11 cellular contexts compared by ENCODE assay signal in genomic region chr15:85394552-85395333, GRCh38. TPM values are rescaled to one million over a fixed set of nuclear protein-coding genes. Genes with fewer than 3 reads are reported as not detected.
DNase-seq lines count a peak whose midpoint lies in the region; ATAC-seq and TF ChIP-seq lines count a peak whose summit lies in the region.
"Had no signal": no experiment of that assay in that cellular context is flagged by ENCODE, and none has a peak within 500 bp of the region (broad histone marks: within the 10 kb centered on the region; RNA-seq: fewer than 3 reads in every experiment).

No MANE protein-coding gene starts in this region.

- no peaks in the 10 kb centered on the region for H4K20me1 ChIP-seq in HCT116 (ENCODE audit: insufficient read depth)

- TF ChIP-seq RAD21 in HCT116 (IDR thresholded peaks at IDR 0.05; ENCODE audit: low read depth): no peak

- H3K27me3 ChIP-seq in HCT116 (ENCODE audit: insufficient read depth, low read length): no peaks in the 10 kb centered on the region
- no peaks in the 10 kb centered on the region for H3K27me3 ChIP-seq in RWPE2 (ENCODE audit: insufficient read depth, poor library complexity, severe bottlenecking)
- no peaks in the 10 kb centered on the region for H3K27me3 ChIP-seq in sigmoid colon
- H3K27me3 ChIP-seq: BLaER1 had no signal

- H3K9me3 ChIP-seq in HCT116 (ENCODE audit: control insufficient read depth in 1 of 2, insufficient read depth in 1 of 2, low read depth in 1 of 2, low read length in 2 of 2) (no peaks in the 10 kb centered on the region), RWPE2 (ENCODE audit: severe bottlenecking) (no peaks in the 10 kb centered on the region), sigmoid colon (no peaks in the 10 kb centered on the region)

- no peak overlapping the region for H3K9ac ChIP-seq in HCT116 (ENCODE audit: low read length)
- H3K9ac ChIP-seq: BLaER1 had no signal

- WGBS in sigmoid colon, 2 donors: 48 to 74% methylated on average over 2 of the region's 2 CpGs

- H3K4me1 ChIP-seq in HCT116 (ENCODE audit: control insufficient read depth in 1 of 2, insufficient read depth in 2 of 2, low read length in 2 of 2): peaks cover 38 to 52% of the 10 kb centered on the region in 2 experiments
- peaks cover 63% of the 10 kb centered on the region for H3K4me1 ChIP-seq in RWPE2 (ENCODE audit: insufficient read depth, poor library complexity, severe bottlenecking)
- H3K4me1 ChIP-seq in sigmoid colon: peaks cover 0 to 59% (median 48%) of the 10 kb centered on the region in 4 donors
- H3K4me1 ChIP-seq: BLaER1 had no signal

- peak overlapping the region; percentile 71 for H3K4me2 ChIP-seq in HCT116 (ENCODE audit: low read length)
- H3K4me2 ChIP-seq: BLaER1 had no signal

- POLR2A ChIA-PET in HCT116 (lab: Charles Lee): interaction anchor here (2.5 kb wide), 1 partner anchor 9 kb away, joined by 8 read pairs; no protein-coding TSS in a partner anchor

- H3K79me2 ChIP-seq in HCT116 (ENCODE audit: insufficient read depth, low read length): peaks cover 91% of the 10 kb centered on the region

- H3K4me3 ChIP-seq in HCT116 (replicated peaks in 1 of 2; ENCODE audit: low read depth in 1 of 2, low read length in 2 of 2) (peak overlapping the region in 1 of 2 experiments; percentile 22; a peak in 2 of 4 replicates), RWPE2 (ENCODE audit: severe bottlenecking) (no peak overlapping the region), sigmoid colon (no peak overlapping the region)
- H3K4me3 ChIP-seq: BLaER1 had no signal

- intact Hi-C loops in HCT116 (cut with micrococcal nuclease) (no loop called here), left ventricle myocardium superior (cut with micrococcal nuclease) (no loop called here), sigmoid colon (cut with DNase I) (no loop called here)

- H3K9me2 ChIP-seq in HCT116 (ENCODE audit: insufficient read depth): no peaks in the 10 kb centered on the region

- TF ChIP-seq EP300 in sigmoid colon (IDR thresholded peaks at IDR 0.05): no peak

- DNase-seq in HCT116 (ENCODE audit: low read depth, low spot score) (no peak), RWPE2 (ENCODE audit: low spot score) (no peak), left ventricle myocardium superior (no peak), sigmoid colon (no peak), NCI-H524 (lab: John Stamatoyannopoulos, UW) (no peak), AG08395 (ENCODE audit: low spot score) (no peak), globus pallidus (ENCODE audit: low spot score) (no peak)
- DNase-seq: activated effector memory CD4-positive, alpha-beta T cell treated with anti-CD3 and anti-CD28 coated beads, Interleukin-2, amount 50 U/mL, for 16 hours; NCI-H2171 treated with DMSO at 0.1 percent for 48 hours had no signal

- H3K36me3 ChIP-seq in HCT116 (ENCODE audit: control insufficient read depth in 1 of 2, insufficient read depth in 2 of 2, low read length in 2 of 2) (no peaks in the 10 kb centered on the region), RWPE2 (ENCODE audit: low read depth) (peaks cover 3% of the 10 kb centered on the region; the same call in 1 of the 2 replicates), sigmoid colon (no peaks in the 10 kb centered on the region)

- TF ChIP-seq CTCF in HCT116 (IDR thresholded peaks at IDR 0.05 in 2 of 3, conservative IDR thresholded peaks at IDR 0.05 in 1 of 3; ENCODE audit: borderline replicate concordance in 1 of 3, insufficient read depth in 1 of 3, low read depth in 2 of 3, low read length in 2 of 3): no peak
- TF ChIP-seq CTCF in RWPE2 (IDR thresholded peaks at IDR 0.05; ENCODE audit: poor library complexity, severe bottlenecking): no peak
- no peak for TF ChIP-seq CTCF in sigmoid colon (IDR thresholded peaks at IDR 0.05)

- no TSS peak for BruUV-seq in HCT116 (replicated peaks; lab: Mats Ljungman, UMichigan)

- RAD21 ChIA-PET in HCT116 (lab: Charles Lee; ENCODE audit: low non-redundant PET in 1 of 2, low total read pairs in 2 of 2, uncharacterized antibody in 2 of 2, unreplicated experiment in 2 of 2): no interaction called here

- no peak overlapping the region for H2AFZ ChIP-seq in HCT116 (ENCODE audit: low read depth, low read length, poor library complexity, severe bottlenecking)

- CTCF ChIA-PET in HCT116 (lab: Charles Lee): no interaction called here

- TF ChIP-seq POLR2A in HCT116 (IDR thresholded peaks at IDR 0.05; ENCODE audit: borderline replicate concordance, extremely low read depth, insufficient read depth, insufficient read length) (no peak), sigmoid colon (IDR thresholded peaks at IDR 0.05) (no peak)

- H3K27ac ChIP-seq in HCT116 (ENCODE audit: low read depth, low read length) (peak overlapping the region; percentile 10; the same call in 1 of the 2 replicates), RWPE2 (ENCODE audit: poor library complexity, severe bottlenecking) (peak overlapping the region; percentile 27), sigmoid colon (peak overlapping the region in 3 of 4 donors; percentile 25 to 44 (median 37))
- H3K27ac ChIP-seq: BLaER1, VCaP had no signal

- ATAC-seq in HCT116 (peak; percentile 83), RWPE2 (ENCODE audit: low read depth) (peak; percentile 75), left ventricle myocardium superior (peak; percentile 13)

TF ChIP-seq in HCT116, 20 proteins besides CTCF, POLR2A, EP300 and RAD21:
- TF ChIP-seq JUND (IDR thresholded peaks at IDR 0.05): 0 out of 2 replicates have a peak, but pooled peaks have one; percentile 23
- TF ChIP-seq TCF7L2 (IDR thresholded peaks at IDR 0.05; ENCODE audit: borderline replicate concordance, extremely low read depth, insufficient read depth, insufficient read length): peak; percentile 87
- peak; percentile 21; the same call in 1 of the 2 replicates for TF ChIP-seq FOSL1 (IDR thresholded peaks at IDR 0.05; ENCODE audit: low read depth)
- TF ChIP-seq SP1 (IDR thresholded peaks at IDR 0.05; ENCODE audit: low read depth): peak; percentile 45
- peak; percentile 49; the same call in 1 of the 2 replicates for TF ChIP-seq CBX3 (IDR thresholded peaks at IDR 0.05; ENCODE audit: low read depth)
- no peak for TF ChIP-seq ZFX (IDR thresholded peaks at IDR 0.05)
- no peak for TF ChIP-seq EZH2phosphoT487 (IDR thresholded peaks at IDR 0.05; ENCODE audit: borderline replicate concordance)

RNA-seq across cellular contexts. Expression of gene AKAP13, which starts 14.3 kb away (rescaled TPM):
- total RNA-seq in HCT116 (2021; ENCODE audit: unreplicated experiment) (43.1 TPM), left ventricle myocardium superior (284 TPM), sigmoid colon (100 to 1,000 TPM in 3 of 4 donors, 10 to 100 TPM in 1; 98.5 to 142 (median 126) TPM)
- 21.5 and 25.3 TPM in 2 replicates for polyA plus RNA-seq in HCT116 (2012)
- 10 to 100 TPM; 21.6 to 73.7 (median 43.0) TPM for polyA plus RNA-seq in sigmoid colon

Comparison
In these comparisons a context has a peak if more than half of its experiments do, and no peak if none do; other contexts are left out.
1. ATAC-seq: peak in every context shown above with its lines; median percentile 83 in HCT116; 75 in RWPE2; 13 in left ventricle myocardium superior.